ENCODE assay signal across 1 cellular context in genomic region chr14:95156153-95156764, GRCh38.
TF ChIP-seq lines count a peak whose summit lies in the region.

No MANE protein-coding gene starts in this region.

TF ChIP-seq in HEK293, 187 proteins besides CTCF, POLR2A, EP300 and RAD21 (continued from another document):
- no peak for TF ChIP-seq ZBTB26 (tag by site-specific recombination; optimal IDR thresholded peaks at IDR 0.05)
- TF ChIP-seq ZBTB20 (tag by site-specific recombination; IDR thresholded peaks at IDR 0.05), result peak; percentile 55; the same call in 1 of the 2 replicates
- TF ChIP-seq ZNF747 (tag by site-specific recombination; IDR thresholded peaks at IDR 0.05), result no peak
- no peak for TF ChIP-seq ZNF629 (tag by site-specific recombination; IDR thresholded peaks at IDR 0.05)
- no peak for TF ChIP-seq KLF10 (tag by site-specific recombination; IDR thresholded peaks at IDR 0.05)
- TF ChIP-seq ZNF76 (tag by site-specific recombination; IDR thresholded peaks at IDR 0.05; ENCODE audit: borderline replicate concordance, low read depth), result no peak
- TF ChIP-seq ZNF48 (tag by site-specific recombination; IDR thresholded peaks at IDR 0.05), result no peak
- TF ChIP-seq ZNF2 (tag by site-specific recombination; IDR thresholded peaks at IDR 0.05), result 0 out of 2 replicates have a peak, but pooled peaks have one; percentile 28
- no peak for TF ChIP-seq ZNF704 (tag by site-specific recombination; IDR thresholded peaks at IDR 0.05)
- no peak for TF ChIP-seq ZNF366 (tag by site-specific recombination; conservative IDR thresholded peaks at IDR 0.05)
- TF ChIP-seq ZNF24 (tag by site-specific recombination; IDR thresholded peaks at IDR 0.05), result no peak
- no peak for TF ChIP-seq ZNF555 (tag by site-specific recombination; conservative IDR thresholded peaks at IDR 0.05)
- TF ChIP-seq ZBTB1 (tag by site-specific recombination; IDR thresholded peaks at IDR 0.05), result no peak
- TF ChIP-seq ZNF423 (tag by site-specific recombination; IDR thresholded peaks at IDR 0.05), result no peak
- no peak for TF ChIP-seq SCRT2 (tag by site-specific recombination; IDR thresholded peaks at IDR 0.05)
- peak; percentile 93 for TF ChIP-seq ZNF335 (tag by site-specific recombination; conservative IDR thresholded peaks at IDR 0.05)
- TF ChIP-seq ZNF174 (tag by site-specific recombination; IDR thresholded peaks at IDR 0.05), result no peak
- TF ChIP-seq ZBTB48 (tag by site-specific recombination; IDR thresholded peaks at IDR 0.05), result peak; percentile 57; the same call in 1 of the 2 replicates
- TF ChIP-seq ZNF580 (tag by site-specific recombination; IDR thresholded peaks at IDR 0.05), result no peak
- TF ChIP-seq KLF16 (tag by site-specific recombination; IDR thresholded peaks at IDR 0.05), result no peak
- no peak for TF ChIP-seq ZSCAN4 (tag by site-specific recombination; IDR thresholded peaks at IDR 0.05)
- TF ChIP-seq ZNF600 (tag by site-specific recombination; IDR thresholded peaks at IDR 0.05), result 0 out of 2 replicates have a peak, but pooled peaks have one; percentile 21
- no peak for TF ChIP-seq MYNN (tag by site-specific recombination; IDR thresholded peaks at IDR 0.05; ENCODE audit: borderline replicate concordance)
